19 cellular contexts compared by ENCODE assay signal in genomic region chr22:49453816-49454215, GRCh38.
"Had no signal": no experiment of that assay in that cellular context is flagged by ENCODE, and none has a peak within 500 bp of the region (broad histone marks: within the 10 kb centered on the region; RNA-seq: fewer than 3 reads in every experiment).

No MANE protein-coding gene starts in this region.

- FAIRE-seq: islet of Langerhans had no signal

- DNase-seq: effector CD4-positive, alpha-beta T cell; foreskin fibroblast; gastrocnemius medialis; heart right ventricle; hippocampal formation; left cardiac atrium; left lung; mesenchymal stem cell; midbrain; naive thymus-derived CD4-positive, alpha-beta T cell; stimulated activated CD4-positive, alpha-beta T cell treated with anti-CD3 and anti-CD28 coated beads, Interleukin-12 subunit alpha, Interleukin-12 subunit beta, amount 100 ng/mL, for 4 hours; stimulated activated CD4-positive, alpha-beta T cell treated with anti-CD3 and anti-CD28 coated beads, Interleukin-1b, Interleukin-23, amount 100 ng/mL, for 48 hours; stimulated activated CD4-positive, alpha-beta T cell treated with anti-CD3 and anti-CD28 coated beads, Interleukin-4, amount 100 ng/mL, for 1 hour; stimulated activated CD8-positive, alpha-beta memory T cell treated with anti-CD3 and anti-CD28 coated beads, Interleukin-4, amount 100 ng/mL, for 48 hours; stimulated activated naive CD4-positive, alpha-beta T cell; stimulated activated naive CD8-positive, alpha-beta T cell treated with anti-CD3 and anti-CD28 coated beads, Interleukin-15, amount 100 ng/mL, for 72 hours; transverse colon; upper lobe of right lung had no signal
